In genomic region chr1:2227341-2228156, GRCh38 we compare ENCODE assay signal across 8 cellular contexts. TPM values are rescaled to one million over a fixed set of nuclear protein-coding genes. Genes with fewer than 3 reads are reported as not detected.
A peak's percentile ranks its signal among the peaks of the same experiment; 100 is the strongest.
DNase-seq lines count a peak whose midpoint lies in the region; ATAC-seq and TF ChIP-seq lines count a peak whose summit lies in the region.

No MANE protein-coding gene starts in this region.

- H3K4me3 ChIP-seq in Caco-2 (ENCODE audit: low read depth, low read length) (peak overlapping the region; percentile 84), mesendoderm (ENCODE audit: low read length) (peak overlapping the region; percentile 56)

- H3K36me3 ChIP-seq in Caco-2 (ENCODE audit: control insufficient read depth, insufficient read depth, low read length) (no peaks in the 10 kb centered on the region), mesendoderm (ENCODE audit: control insufficient read depth, insufficient read depth, low read length) (no peaks in the 10 kb centered on the region)

- no peaks in the 10 kb centered on the region for H3K4me1 ChIP-seq in Caco-2
- H3K4me1 ChIP-seq in mesendoderm (ENCODE audit: control insufficient read depth, low read depth, low read length) = peaks cover 3% of the 10 kb centered on the region

- peak overlapping the region; percentile 99 for H4K8ac ChIP-seq in mesendoderm (ENCODE audit: low read depth, low read length)

- H3K27me3 ChIP-seq in Caco-2 (replicated peaks; ENCODE audit: control insufficient read depth, insufficient read depth, low read length) (no peaks in the 10 kb centered on the region), mesendoderm (ENCODE audit: insufficient read depth, low read length, poor library complexity) (no peaks in the 10 kb centered on the region)

- intact Hi-C loops in Caco-2 (cut with micrococcal nuclease; ENCODE audit: unreplicated experiment) = loop anchor here (10.0 kb wide), 1 partner anchor 87 kb away; no protein-coding TSS in a partner anchor

- POLR2A ChIA-PET in Caco-2 (lab: Charles Lee) = interaction anchor here (0.6 to 2.4 kb wide), 5 partner anchors 22 to 368 kb away, joined by 3 to 9 read pairs (median 7); partner anchors contain the start of genes FAAP20, MORN1 and RER1

- H3K4me3 Mint-ChIP-seq in Caco-2 (ENCODE audit: unreplicated experiment) = peak overlapping the region; percentile 76
- H3K4me3 Mint-ChIP-seq in activated CD8-positive, alpha-beta memory T cell treated with anti-CD3 and anti-CD28 coated beads, Interleukin-2, amount 10 ng/mL, durations not matched to agents 7 days and 5 days = no peak overlapping the region
- H3K4me3 Mint-ChIP-seq in effector memory CD8-positive, alpha-beta T cell = peak overlapping the region; percentile 60 to 65

- peaks cover 10% of the 10 kb centered on the region for H3K36me3 Mint-ChIP-seq in Caco-2 (ENCODE audit: insufficient read depth, unreplicated experiment)
- peaks cover 13% of the 10 kb centered on the region for H3K36me3 Mint-ChIP-seq in activated CD8-positive, alpha-beta memory T cell treated with anti-CD3 and anti-CD28 coated beads, Interleukin-2, amount 10 ng/mL, durations not matched to agents 7 days and 5 days
- H3K36me3 Mint-ChIP-seq in effector memory CD8-positive, alpha-beta T cell (ENCODE audit: insufficient read depth) = peaks cover 58% of the 10 kb centered on the region

- peak overlapping the region; percentile 88 for H2BK5ac ChIP-seq in mesendoderm (ENCODE audit: low read length)

- CTCF ChIA-PET in Caco-2 (lab: Charles Lee) = interaction anchor here (0.5 to 0.6 kb wide), 2 partner anchors 33 to 49 kb away, joined by 3 to 4 read pairs; partner anchors contain the start of gene FAAP20
- CTCF ChIA-PET in activated CD8-positive, alpha-beta memory T cell treated with anti-CD3 and anti-CD28 coated beads, Interleukin-2, amount 10 ng/mL, durations not matched to agents 7 days and 5 days (lab: Charles Lee) = interaction anchor here (0.6 to 1.1 kb wide), 2 partner anchors 33 to 88 kb away, joined by 3 to 6 read pairs; partner anchors contain the start of gene FAAP20

- H3K4me2 ChIP-seq in mesendoderm (ENCODE audit: low read length) = peak overlapping the region; percentile 93

- peak overlapping the region; percentile 97 for H3K23ac ChIP-seq in mesendoderm (ENCODE audit: low read length)

- H2AK5ac ChIP-seq in mesendoderm (ENCODE audit: low read length) = no peak overlapping the region

- no peak overlapping the region for H4K5ac ChIP-seq in mesendoderm (ENCODE audit: low read length)

- peaks cover 9% of the 10 kb centered on the region for H3K4me1 Mint-ChIP-seq in Caco-2 (ENCODE audit: low read depth, unreplicated experiment)
- H3K4me1 Mint-ChIP-seq in activated CD8-positive, alpha-beta memory T cell treated with anti-CD3 and anti-CD28 coated beads, Interleukin-2, amount 10 ng/mL, durations not matched to agents 7 days and 5 days = peaks cover 22% of the 10 kb centered on the region
- H3K4me1 Mint-ChIP-seq in effector memory CD8-positive, alpha-beta T cell (ENCODE audit: low read depth in 2 of 2) = peaks cover 35% of the 10 kb centered on the region in 2 donors

- H3K27ac Mint-ChIP-seq in Caco-2 (ENCODE audit: unreplicated experiment) = no peak overlapping the region
- no peak overlapping the region for H3K27ac Mint-ChIP-seq in activated CD8-positive, alpha-beta memory T cell treated with anti-CD3 and anti-CD28 coated beads, Interleukin-2, amount 10 ng/mL, durations not matched to agents 7 days and 5 days
- peak overlapping the region; percentile 31 to 66 for H3K27ac Mint-ChIP-seq in effector memory CD8-positive, alpha-beta T cell

- peak; percentile 92 to 96 for DNase-seq in Caco-2
- DNase-seq in HT-29 (ENCODE audit: low spot score) = peak; percentile 95
- peak; percentile 95 for DNase-seq in NOMO-1 treated with DMSO at 0.1 percent for 48 hours (lab: John Stamatoyannopoulos, UW; ENCODE audit: unreplicated experiment)
- peak; percentile 96 for DNase-seq in activated CD8-positive, alpha-beta memory T cell treated with anti-CD3 and anti-CD28 coated beads, Interleukin-2, amount 10 ng/mL, durations not matched to agents 7 days and 5 days
- peak; percentile 89 to 94 (median 93) for DNase-seq in effector memory CD8-positive, alpha-beta T cell
- DNase-seq in mesendoderm = peak; percentile 98
- peak; percentile 83 for DNase-seq in stimulated activated CD8-positive, alpha-beta memory T cell treated with anti-CD3 and anti-CD28 coated beads, Interleukin-12 subunit alpha, Interleukin-12 subunit beta, amount 100 ng/mL, for 24 hours (ENCODE audit: extremely low read depth)

- no peak for TF ChIP-seq CTCF in Caco-2 (IDR thresholded peaks at IDR 0.05; ENCODE audit: insufficient read depth in 1 of 2, low read depth in 1 of 2, low read length in 1 of 2, severe bottlenecking in 1 of 2, unreplicated experiment in 1 of 2)

- H3K9me3 Mint-ChIP-seq in Caco-2 (ENCODE audit: unreplicated experiment) = no peaks in the 10 kb centered on the region
- no peaks in the 10 kb centered on the region for H3K9me3 Mint-ChIP-seq in activated CD8-positive, alpha-beta memory T cell treated with anti-CD3 and anti-CD28 coated beads, Interleukin-2, amount 10 ng/mL, durations not matched to agents 7 days and 5 days (ENCODE audit: low read depth)
- no peaks in the 10 kb centered on the region for H3K9me3 Mint-ChIP-seq in effector memory CD8-positive, alpha-beta T cell

- H3K9ac ChIP-seq in mesendoderm (ENCODE audit: low read length) = peak overlapping the region; percentile 99

- H2BK120ac ChIP-seq in mesendoderm (ENCODE audit: low read depth, low read length) = peak overlapping the region; percentile 54

- WGBS in mesendoderm (ENCODE audit: extremely low coverage, insufficient coverage, low lambda C conversion rate) = no CpG with 5 or more reads among the region's 130 CpGs

- no peaks in the 10 kb centered on the region for H3K27me3 Mint-ChIP-seq in Caco-2 (ENCODE audit: insufficient read depth, unreplicated experiment)
- peaks cover 11% of the 10 kb centered on the region for H3K27me3 Mint-ChIP-seq in activated CD8-positive, alpha-beta memory T cell treated with anti-CD3 and anti-CD28 coated beads, Interleukin-2, amount 10 ng/mL, durations not matched to agents 7 days and 5 days
- H3K27me3 Mint-ChIP-seq in effector memory CD8-positive, alpha-beta T cell = no peaks in the 10 kb centered on the region

- H3K79me1 ChIP-seq in mesendoderm (ENCODE audit: low read length) = peaks cover 6% of the 10 kb centered on the region

- no peaks in the 10 kb centered on the region for H3K9me3 ChIP-seq in Caco-2

- H2BK15ac ChIP-seq in mesendoderm (replicated peaks; ENCODE audit: low read depth) = no peak overlapping the region

- peak overlapping the region; percentile 99 for H3K27ac ChIP-seq in mesendoderm (ENCODE audit: low read depth, low read length)

- H3K4ac ChIP-seq in mesendoderm (ENCODE audit: low read depth, low read length) = peak overlapping the region; percentile 98

- H3K56ac ChIP-seq in mesendoderm (ENCODE audit: low read length) = peak overlapping the region; percentile 98

- no TSS peak for BruUV-seq in Caco-2 (replicated peaks; lab: Mats Ljungman, UMichigan)

- H3K18ac ChIP-seq in mesendoderm (ENCODE audit: low read length) = peak overlapping the region; percentile 99

- peak; percentile 78 for ATAC-seq in GM21367 (IDR thresholded peaks at IDR 0.05; ENCODE audit: unreplicated experiment)
- peak; percentile 86 for ATAC-seq in activated CD8-positive, alpha-beta memory T cell treated with anti-CD3 and anti-CD28 coated beads, Interleukin-2, amount 10 ng/mL, durations not matched to agents 7 days and 5 days
- peak; percentile 61 for ATAC-seq in effector memory CD8-positive, alpha-beta T cell (replicated peaks)

- peaks cover 40% of the 10 kb centered on the region for H3K79me2 ChIP-seq in mesendoderm (ENCODE audit: control insufficient read depth, insufficient read depth, low read length)

RNA-seq across cellular contexts. Expression of gene SKI, which starts 0.6 kb away (rescaled TPM):
- total RNA-seq in Caco-2 (2022) = 38.2 and 39.8 TPM in 2 replicates
- 12.1 and 15.2 TPM in 2 replicates for total RNA-seq in HT-29 (2014; rRNA removed; shearing (Covaris generic))
- 10 to 100 TPM; 35.0 to 42.9 TPM for total RNA-seq in activated CD8-positive, alpha-beta memory T cell treated with anti-CD3 and anti-CD28 coated beads, Interleukin-2, amount 10 ng/mL, durations not matched to agents 7 days and 5 days
- polyA plus RNA-seq in mesendoderm (2013, experiment 1 of 2) = 48.1 TPM
- 51.1 TPM for polyA plus RNA-seq in mesendoderm (2013, experiment 2 of 2)

RNA-seq across cellular contexts. Expression of gene FAAP20, which starts 33.0 kb away (rescaled TPM):
- 62.5 and 72.4 TPM in 2 replicates for total RNA-seq in Caco-2 (2022)
- 99.3 and 119 TPM in 2 replicates for total RNA-seq in HT-29 (2014; rRNA removed; shearing (Covaris generic))
- total RNA-seq in activated CD8-positive, alpha-beta memory T cell treated with anti-CD3 and anti-CD28 coated beads, Interleukin-2, amount 10 ng/mL, durations not matched to agents 7 days and 5 days = 10 to 100 TPM; 52.5 to 55.7 TPM
- polyA plus RNA-seq in mesendoderm (2013, experiment 1 of 2) = 85.8 TPM
- polyA plus RNA-seq in mesendoderm (2013, experiment 2 of 2) = 84.4 TPM

Comparison
In these comparisons a context has a peak if more than half of its experiments do, and no peak if none do; other contexts are left out.
1. Peak in every context shown above with its lines: DNase-seq, ATAC-seq, H3K4me3 ChIP-seq and H3K27ac ChIP-seq.
2. H3K27ac Mint-ChIP-seq: peak in effector memory CD8-positive, alpha-beta T cell (2 of 2); none in Caco-2 (single experiment) and activated CD8-positive, alpha-beta memory T cell treated with anti-CD3 and anti-CD28 coated beads, Interleukin-2, amount 10 ng/mL, durations not matched to agents 7 days and 5 days (single experiment).